9 cellular contexts compared by ENCODE assay signal in the genomic region with DNA sequence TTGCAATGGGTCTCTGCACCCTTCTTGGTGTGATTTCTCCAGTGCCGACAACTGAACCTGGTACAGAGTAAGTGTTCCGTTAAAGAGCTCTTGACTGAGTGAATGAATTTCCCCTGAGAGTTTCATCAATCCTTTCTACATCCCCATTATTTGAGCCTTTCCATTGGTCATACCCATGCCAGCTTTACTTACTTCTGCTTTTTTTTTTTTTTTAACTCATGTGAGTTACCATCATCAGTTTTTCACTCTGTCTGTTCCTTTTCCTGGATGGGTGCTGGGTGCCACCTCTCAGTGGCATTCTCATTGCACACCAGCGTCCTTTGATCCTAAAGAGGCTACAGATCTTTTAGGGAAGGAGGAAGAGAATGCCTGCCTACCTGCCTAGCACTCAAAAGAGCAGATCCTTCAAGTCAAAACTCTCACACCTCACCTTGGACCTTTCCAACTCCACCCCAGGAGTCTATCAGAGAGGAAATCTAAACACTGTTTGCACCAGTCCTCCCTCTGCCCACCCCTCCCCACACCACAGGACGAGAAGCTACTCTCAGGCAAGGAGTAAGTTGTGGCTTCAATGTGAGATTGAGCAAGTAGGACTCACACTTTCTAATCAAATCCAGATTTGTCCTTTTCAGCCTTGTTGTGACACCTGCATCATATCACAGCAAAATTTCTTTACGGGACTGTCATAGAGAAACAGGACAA. TPM values are rescaled to one million over a fixed set of nuclear protein-coding genes. Genes with fewer than 3 reads are reported as not detected.
DNase-seq lines count a peak whose midpoint lies in the region; ATAC-seq and TF ChIP-seq lines count a peak whose summit lies in the region.
"Had no signal": no experiment of that assay in that cellular context is flagged by ENCODE, and none has a peak within 500 bp of the region (broad histone marks: within the 10 kb centered on the region; RNA-seq: fewer than 3 reads in every experiment).

No MANE protein-coding gene starts in this region.

- POLR2A ChIA-PET in OCI-LY7 (lab: Charles Lee), result interaction anchor here (0.8 to 1.3 kb wide), 3 partner anchors 9 to 16 kb away, joined by 3 to 5 read pairs (median 3); no protein-coding TSS in a partner anchor

- peaks cover 61% of the 10 kb centered on the region for H3K4me1 Mint-ChIP-seq in activated naive CD4-positive, alpha-beta T cell treated with anti-CD3 and anti-CD28 coated beads, Interleukin-2, amount 10 ng/mL, durations not matched to agents 7 days and 5 days

- no peak for TF ChIP-seq POLR2A in tibial nerve (IDR thresholded peaks at IDR 0.05)

- no peaks in the 10 kb centered on the region for H3K9me2 ChIP-seq in OCI-LY7 (ENCODE audit: insufficient read depth, low read length)

- no peaks in the 10 kb centered on the region for H3K9me3 Mint-ChIP-seq in activated naive CD4-positive, alpha-beta T cell treated with anti-CD3 and anti-CD28 coated beads, Interleukin-2, amount 10 ng/mL, durations not matched to agents 7 days and 5 days

- H3K4me3 Mint-ChIP-seq in activated naive CD4-positive, alpha-beta T cell treated with anti-CD3 and anti-CD28 coated beads, Interleukin-2, amount 10 ng/mL, durations not matched to agents 7 days and 5 days, result no peak overlapping the region
- H3K4me3 Mint-ChIP-seq: activated CD4-positive, alpha-beta T cell treated with anti-CD3 and anti-CD28 coated beads for 36 hours had no signal

- no peak for DNase-seq in activated naive CD4-positive, alpha-beta T cell treated with anti-CD3 and anti-CD28 coated beads, Interleukin-2, amount 10 ng/mL, durations not matched to agents 7 days and 5 days
- DNase-seq in activated naive CD4-positive, alpha-beta T cell (lab: John Stamatoyannopoulos, UW), result no peak
- DNase-seq in OCI-LY7 (ENCODE audit: low spot score) (peak; percentile 52), left ventricle myocardium inferior (no peak), tibial nerve (ENCODE audit: low spot score in 2 of 2) (no peak)
- DNase-seq in activated CD4-positive, alpha-beta T cell treated with anti-CD3 and anti-CD28 coated beads, Interleukin-2, amount 50 U/mL, for 1 hour, result no peak
- DNase-seq: activated CD4-positive, alpha-beta T cell treated with anti-CD3 and anti-CD28 coated beads for 36 hours had no signal

- TF ChIP-seq CTCF in OCI-LY7 (conservative IDR thresholded peaks at IDR 0.05; ENCODE audit: low read length) (no peak), left ventricle myocardium inferior (IDR thresholded peaks at IDR 0.05; ENCODE audit: borderline replicate concordance) (no peak), tibial nerve (IDR thresholded peaks at IDR 0.05) (no peak)

- intact Hi-C loops in OCI-LY7 (cut with micrococcal nuclease; ENCODE audit: unreplicated experiment), result no loop called here
- intact Hi-C loops in left ventricle myocardium inferior (cut with micrococcal nuclease), result no loop called here

- no peak overlapping the region for H3K4me3 ChIP-seq in OCI-LY7 (ENCODE audit: low read depth, low read length, poor library complexity, severe bottlenecking)
- no peak overlapping the region for H3K4me3 ChIP-seq in left ventricle myocardium inferior
- H3K4me3 ChIP-seq in tibial nerve, result no peak overlapping the region

- peak in 1 of 2 donors; percentile 52 for TF ChIP-seq EP300 in tibial nerve (IDR thresholded peaks at IDR 0.05)

- H4K20me1 ChIP-seq in OCI-LY7 (ENCODE audit: insufficient read depth, low read length), result no peaks in the 10 kb centered on the region

- peak overlapping the region; percentile 46 for H3K4me2 ChIP-seq in OCI-LY7 (ENCODE audit: low read length)

- H3K9me3 ChIP-seq in OCI-LY7 (ENCODE audit: low read length), result no peaks in the 10 kb centered on the region
- no peaks in the 10 kb centered on the region for H3K9me3 ChIP-seq in left ventricle myocardium inferior (replicated peaks)
- H3K9me3 ChIP-seq in tibial nerve, result no peaks in the 10 kb centered on the region

- no peaks in the 10 kb centered on the region for H3K27me3 ChIP-seq in left ventricle myocardium inferior (ENCODE audit: low read depth)
- H3K27me3 ChIP-seq in tibial nerve, result no peaks in the 10 kb centered on the region

- peaks cover 8% of the 10 kb centered on the region for H3K36me3 Mint-ChIP-seq in activated naive CD4-positive, alpha-beta T cell treated with anti-CD3 and anti-CD28 coated beads, Interleukin-2, amount 10 ng/mL, durations not matched to agents 7 days and 5 days

- BruUV-seq in OCI-LY7 (replicated peaks; lab: Mats Ljungman, UMichigan), result no TSS peak

- no peak overlapping the region for H2AFZ ChIP-seq in OCI-LY7 (ENCODE audit: low read length)

- WGBS in tibial nerve, 2 donors, result 81 to 83% methylated on average over 5 of the region's 5 CpGs

- CTCF ChIA-PET in activated naive CD4-positive, alpha-beta T cell treated with anti-CD3 and anti-CD28 coated beads, Interleukin-2, amount 10 ng/mL, durations not matched to agents 7 days and 5 days (lab: Charles Lee), result interaction anchor here (0.6 to 5.4 kb wide), 3 partner anchors 13 to 748 kb away, joined by 3 to 82 read pairs (median 4); partner anchors contain the start of gene USP3
- CTCF ChIA-PET in OCI-LY7 (lab: Charles Lee; ENCODE audit: unreplicated experiment), result interaction anchor here (1.7 kb wide), 1 partner anchor 16 kb away, joined by 6 read pairs; no protein-coding TSS in a partner anchor

- H3K27ac Mint-ChIP-seq in activated naive CD4-positive, alpha-beta T cell treated with anti-CD3 and anti-CD28 coated beads, Interleukin-2, amount 10 ng/mL, durations not matched to agents 7 days and 5 days, result peak overlapping the region; percentile 2
- H3K27ac Mint-ChIP-seq: activated CD4-positive, alpha-beta T cell treated with anti-CD3 and anti-CD28 coated beads for 36 hours had no signal

- H3K79me2 ChIP-seq in OCI-LY7 (ENCODE audit: insufficient read depth, low read depth, low read length), result no peaks in the 10 kb centered on the region

- H3K27me3 Mint-ChIP-seq in activated naive CD4-positive, alpha-beta T cell treated with anti-CD3 and anti-CD28 coated beads, Interleukin-2, amount 10 ng/mL, durations not matched to agents 7 days and 5 days, result no peaks in the 10 kb centered on the region
- H3K27me3 Mint-ChIP-seq: activated CD4-positive, alpha-beta T cell treated with anti-CD3 and anti-CD28 coated beads for 36 hours had no signal

- H3K4me1 ChIP-seq in OCI-LY7 (ENCODE audit: insufficient read depth, low read length, poor library complexity, severe bottlenecking) (peaks cover 58% of the 10 kb centered on the region), left ventricle myocardium inferior (peaks cover 4% of the 10 kb centered on the region), tibial nerve (peaks cover 0 to 15% (median 0%) of the 10 kb centered on the region in 4 donors)

- ATAC-seq in HG03039 (IDR thresholded peaks at IDR 0.05; ENCODE audit: unreplicated experiment), result no peak
- no peak for ATAC-seq in HG02571 (IDR thresholded peaks at IDR 0.05; ENCODE audit: unreplicated experiment)
- ATAC-seq: activated CD4-positive, alpha-beta T cell treated with anti-CD3 and anti-CD28 coated beads for 36 hours had no signal

- H3K27ac ChIP-seq in OCI-LY7 (ENCODE audit: low read depth, low read length, poor library complexity, severe bottlenecking) (no peak overlapping the region), left ventricle myocardium inferior (replicated peaks) (peak overlapping the region; percentile 38), tibial nerve (peak overlapping the region in 3 of 4 donors; percentile 19 to 45 (median 25))

- H3K36me3 ChIP-seq in OCI-LY7 (ENCODE audit: insufficient read depth, low read length), result no peaks in the 10 kb centered on the region
- no peaks in the 10 kb centered on the region for H3K36me3 ChIP-seq in left ventricle myocardium inferior
- no peaks in the 10 kb centered on the region for H3K36me3 ChIP-seq in tibial nerve

RNA-seq across cellular contexts. Expression of gene USP3, which starts 13.1 kb away (rescaled TPM):
- total RNA-seq in OCI-LY7 (2014; rRNA removed; shearing (Covaris generic)), result 26.3 and 34.6 TPM in 2 replicates
- total RNA-seq in OCI-LY7 (2022), result 53.0 and 64.9 TPM in 2 replicates
- 17.2 TPM for total RNA-seq in left ventricle myocardium inferior
- total RNA-seq in tibial nerve, result 10 to 100 TPM; 32.8 to 47.3 (median 38.3) TPM
